8 cellular contexts compared by ENCODE assay signal in genomic region chr17:64790690-64791089, GRCh38.
DNase-seq lines count a peak whose midpoint lies in the region; ATAC-seq, FAIRE-seq and TF ChIP-seq lines count a peak whose summit lies in the region.
"Not testable (repeated sequence)": the region's sequence is repeated elsewhere in the genome, so short reads cannot be mapped to it uniquely, and the experiment has no call there.

No MANE protein-coding gene starts in this region.

- H3K9ac ChIP-seq in GM12878 (ENCODE audit: control insufficient read depth, insufficient read depth, low read length), result not testable (repeated sequence)

- H3K4me3 Mint-ChIP-seq in GM23338, WTC11: not testable (repeated sequence)

- peak overlapping the region in 1 of 2 experiments; percentile 26; a peak in 1 of 6 replicates for H3K27ac ChIP-seq in A549
- H3K27ac ChIP-seq in GM23338 (ENCODE audit: low read depth); GM12878 (ENCODE audit: control insufficient read depth, insufficient read depth); spleen; upper lobe of right lung: not testable (repeated sequence)

- not testable (repeated sequence) for H2AFZ ChIP-seq in GM23338; GM12878 (ENCODE audit: control insufficient read depth, low read depth, low read length)

- not testable (repeated sequence) for H3K4me1 Mint-ChIP-seq in GM23338, WTC11

- H3K27me3 Mint-ChIP-seq in GM23338 (ENCODE audit: insufficient read depth, low read depth, poor library complexity); WTC11 (ENCODE audit: low read depth): not testable (repeated sequence)

- not testable (repeated sequence) for H3K27me3 ChIP-seq in GM23338 (ENCODE audit: insufficient read depth); GM12878 (replicated peaks in 1 of 2; ENCODE audit: control insufficient read depth in 2 of 2, insufficient read depth in 2 of 2, low read length in 1 of 2); spleen (replicated peaks in 1 of 7); upper lobe of right lung

- H3F3A ChIP-seq in GM23338 (replicated peaks; ENCODE audit: low read depth), result not testable (repeated sequence)

- H3K79me2 ChIP-seq in GM23338 (replicated peaks; ENCODE audit: insufficient read depth); GM12878 (ENCODE audit: control insufficient read depth, insufficient read depth, low read length): not testable (repeated sequence)

- TF ChIP-seq EP300 in A549 (IDR thresholded peaks at IDR 0.05); GM12878 (IDR thresholded peaks at IDR 0.05; ENCODE audit: borderline replicate concordance in 1 of 2, control insufficient read depth in 1 of 2, low read depth in 2 of 2, low read length in 2 of 2): not testable (repeated sequence)

- not testable (repeated sequence) for H3K9me2 ChIP-seq in GM23338 (ENCODE audit: insufficient read depth)

- peak; percentile 36 to 40; a peak in 5 of 6 replicates for ATAC-seq in A549
- peak; percentile 28 for ATAC-seq in GM23338
- ATAC-seq in WTC11, result peak; percentile 41; the same call in 1 of the 2 replicates
- ATAC-seq in GM12878, result peak; percentile 27; the same call in 1 of the 3 replicates
- ATAC-seq in upper lobe of right lung, result not testable (repeated sequence)

- not testable (repeated sequence) for FAIRE-seq in A549 (lab: Jason Lieb, UNC); GM12878 (lab: Jason Lieb, UNC)

- CTCF ChIA-PET in A549 (lab: Yijun Ruan, JAX); WTC11 (lab: Charles Lee); GM12878 (lab: Yijun Ruan, JAX): not testable (repeated sequence)

- WGBS in A549 (ENCODE audit: missing lambda C conversion rate), result 66% methylated on average over 4 of the region's 5 CpGs
- WGBS in GM12878 (ENCODE audit: insufficient coverage, insufficient replicate concordance, low lambda C conversion rate, missing lambda C conversion rate), result 97% methylated on average over 5 of the region's 5 CpGs
- WGBS in spleen, 5 donors, result 81 to 90% (median 89%) methylated on average over 4 to 5 of the region's 5 CpGs; no CpG with 5 or more reads in 1 of the 5 donors

- not testable (repeated sequence) for H3K27ac Mint-ChIP-seq in GM23338, WTC11

- not testable (repeated sequence) for H3K4me2 ChIP-seq in A549; GM23338; GM12878 (ENCODE audit: control insufficient read depth, insufficient read depth)

- H3K36me3 Mint-ChIP-seq in GM23338 (ENCODE audit: low read depth); WTC11: not testable (repeated sequence)

- SMC1A ChIA-PET in GM12878 (lab: Charles Lee; ENCODE audit: uncharacterized antibody, unreplicated experiment), result not testable (repeated sequence)

- TF ChIP-seq RAD21 in A549 (conservative IDR thresholded peaks at IDR 0.05 in 1 of 2, IDR thresholded peaks at IDR 0.05 in 1 of 2); GM12878 (IDR thresholded peaks at IDR 0.05; ENCODE audit: insufficient read depth, low read depth, low read length): not testable (repeated sequence)

- in situ Hi-C loops in GM12878 (cut with MboI), result not testable (repeated sequence)

- H3K4me1 ChIP-seq in A549, result peaks cover 12% of the 10 kb centered on the region; the same call in 2 of the 3 replicates
- H3K4me1 ChIP-seq in GM23338 (ENCODE audit: insufficient read depth); GM12878 (ENCODE audit: control insufficient read depth, insufficient read depth, low read length): not testable (repeated sequence)
- peaks cover 0 to 37% (median 11%) of the 10 kb centered on the region in 6 donors for H3K4me1 ChIP-seq in spleen
- peaks cover 16% of the 10 kb centered on the region for H3K4me1 ChIP-seq in upper lobe of right lung

- not testable (repeated sequence) for H4K20me1 ChIP-seq in GM23338 (replicated peaks; ENCODE audit: insufficient read depth); GM12878 (ENCODE audit: control insufficient read depth, insufficient read depth)

- not testable (repeated sequence) for TF ChIP-seq POLR2A in A549 (IDR thresholded peaks at IDR 0.05; ENCODE audit: low read length); GM12878 (IDR thresholded peaks at IDR 0.05; ENCODE audit: low read depth, low read length); spleen (IDR thresholded peaks at IDR 0.05)

- RAD21 ChIA-PET in GM12878 (lab: Charles Lee; ENCODE audit: unreplicated experiment), result not testable (repeated sequence)

- H3K4me3 ChIP-seq in A549, GM23338, GM12878, spleen, upper lobe of right lung: not testable (repeated sequence)

- intact Hi-C loops in GM12878 (cut with micrococcal nuclease; ENCODE audit: unreplicated experiment); cardiac septum (cut with DNase I); posterior vena cava (cut with DNase I); spleen (cut with DNase I; ENCODE audit: low total_unique reads); upper lobe of right lung (cut with DNase I): not testable (repeated sequence)

- BruUV-seq in GM12878 (replicated peaks; lab: Mats Ljungman, UMichigan), result not testable (repeated sequence)

- H3K9me3 Mint-ChIP-seq in GM23338, WTC11: not testable (repeated sequence)

- TF ChIP-seq CTCF in A549 (IDR thresholded peaks at IDR 0.05); GM23338 (conservative IDR thresholded peaks at IDR 0.05; ENCODE audit: low read depth in 2 of 2); WTC11 (IDR thresholded peaks at IDR 0.05); GM12878 (IDR thresholded peaks at IDR 0.05 in 2 of 3, conservative IDR thresholded peaks at IDR 0.05 in 1 of 3; ENCODE audit: control insufficient read depth in 2 of 3, extremely low read depth in 1 of 3, insufficient read depth in 1 of 3, low read depth in 3 of 3, low read length in 3 of 3); spleen (IDR thresholded peaks at IDR 0.05 in 8 of 11, conservative IDR thresholded peaks at IDR 0.05 in 3 of 11); upper lobe of right lung (IDR thresholded peaks at IDR 0.05): not testable (repeated sequence)

- H3K9me3 ChIP-seq in A549; GM12878 (replicated peaks; ENCODE audit: control insufficient read depth, insufficient read depth, low read length); spleen; upper lobe of right lung: not testable (repeated sequence)

- POLR2A ChIA-PET in A549 (lab: Yijun Ruan, JAX); WTC11 (lab: Charles Lee); GM12878 (lab: Charles Lee): not testable (repeated sequence)

- DNase-seq in A549 (ENCODE audit: low read depth in 1 of 2, low spot score in 1 of 2); GM23338 (ENCODE audit: low spot score); WTC11 (ENCODE audit: low spot score); GM12878 (ENCODE audit: low read depth, low spot score): not testable (repeated sequence)
- DNase-seq in cardiac septum (ENCODE audit: low spot score) (peak; percentile 35), posterior vena cava (ENCODE audit: low spot score) (peak; percentile 40), spleen (peak; percentile 29), upper lobe of right lung (peak; percentile 51)

- not testable (repeated sequence) for H3K36me3 ChIP-seq in GM23338 (ENCODE audit: insufficient read depth); GM12878 (ENCODE audit: control insufficient read depth in 2 of 2, insufficient read depth in 2 of 2, low read length in 1 of 2)
- H3K36me3 ChIP-seq in spleen (peaks cover 0 to 91% (median 23%) of the 10 kb centered on the region in 6 donors), upper lobe of right lung (peaks cover 23% of the 10 kb centered on the region)
